ENCODE assay signal across 1 cellular context in the genomic region with DNA sequence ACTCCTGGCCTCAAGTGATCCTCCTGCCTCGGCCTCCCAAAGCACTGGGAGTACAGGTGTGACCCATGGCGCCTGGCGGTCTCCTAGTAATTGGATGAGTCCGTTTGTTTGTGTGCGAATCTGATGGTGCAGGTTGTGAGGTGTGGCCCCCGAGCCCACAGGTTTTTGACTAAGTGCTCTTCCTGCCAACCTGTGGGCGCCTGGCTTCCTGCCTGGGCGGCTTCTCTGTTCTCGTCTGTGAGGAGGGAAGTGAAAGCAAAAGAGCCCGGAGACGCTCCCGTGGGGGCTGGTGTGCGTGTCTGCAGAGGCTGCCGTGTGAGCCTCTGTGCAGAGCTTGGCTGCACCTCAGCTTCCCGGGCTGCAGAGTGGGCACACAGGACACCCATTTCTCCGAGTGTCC.
TF ChIP-seq lines count a peak whose summit lies in the region.

No MANE protein-coding gene starts in this region.

TF ChIP-seq in K562, 482 proteins besides CTCF, POLR2A, EP300 and RAD21:
- TF ChIP-seq FIP1L1 (IDR thresholded peaks at IDR 0.05; ENCODE audit: low read depth, low read length, poor library complexity, severe bottlenecking) (no peak), BACH1 (tag; IDR thresholded peaks at IDR 0.05) (no peak)
- TF ChIP-seq, protein P1, sequence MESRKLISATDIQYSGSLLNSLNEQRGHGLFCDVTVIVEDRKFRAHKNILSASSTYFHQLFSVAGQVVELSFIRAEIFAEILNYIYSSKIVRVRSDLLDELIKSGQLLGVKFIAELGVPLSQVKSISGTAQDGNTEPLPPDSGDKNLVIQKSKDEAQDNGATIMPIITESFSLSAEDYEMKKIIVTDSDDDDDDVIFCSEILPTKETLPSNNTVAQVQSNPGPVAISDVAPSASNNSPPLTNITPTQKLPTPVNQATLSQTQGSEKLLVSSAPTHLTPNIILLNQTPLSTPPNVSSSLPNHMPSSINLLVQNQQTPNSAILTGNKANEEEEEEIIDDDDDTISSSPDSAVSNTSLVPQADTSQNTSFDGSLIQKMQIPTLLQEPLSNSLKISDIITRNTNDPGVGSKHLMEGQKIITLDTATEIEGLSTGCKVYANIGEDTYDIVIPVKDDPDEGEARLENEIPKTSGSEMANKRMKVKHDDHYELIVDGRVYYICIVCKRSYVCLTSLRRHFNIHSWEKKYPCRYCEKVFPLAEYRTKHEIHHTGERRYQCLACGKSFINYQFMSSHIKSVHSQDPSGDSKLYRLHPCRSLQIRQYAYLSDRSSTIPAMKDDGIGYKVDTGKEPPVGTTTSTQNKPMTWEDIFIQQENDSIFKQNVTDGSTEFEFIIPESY (CRISPR knock-in tag; IDR thresholded peaks at IDR 0.05) = peak; percentile 42; the same call in 1 of the 2 replicates
- TF ChIP-seq, protein P2, sequence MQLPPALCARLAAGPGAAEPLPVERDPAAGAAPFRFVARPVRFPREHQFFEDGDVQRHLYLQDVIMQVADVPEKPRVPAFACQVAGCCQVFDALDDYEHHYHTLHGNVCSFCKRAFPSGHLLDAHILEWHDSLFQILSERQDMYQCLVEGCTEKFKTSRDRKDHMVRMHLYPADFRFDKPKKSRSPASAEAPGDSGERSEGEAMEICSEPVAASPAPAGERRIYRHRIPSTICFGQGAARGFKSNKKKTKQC (CRISPR knock-in tag; IDR thresholded peaks at IDR 0.05) = no peak
